11 cellular contexts compared by ENCODE assay signal in genomic region chr16:50611332-50611934, GRCh38.
DNase-seq lines count a peak whose midpoint lies in the region; ATAC-seq and TF ChIP-seq lines count a peak whose summit lies in the region.
"Had no signal": no experiment of that assay in that cellular context is flagged by ENCODE, and none has a peak within 500 bp of the region (broad histone marks: within the 10 kb centered on the region; RNA-seq: fewer than 3 reads in every experiment).

No MANE protein-coding gene starts in this region.

- peak; percentile 35 for ATAC-seq in activated CD8-positive, alpha-beta T cell treated with anti-CD3 and anti-CD28 coated beads, Interleukin-2, amount 10 ng/mL, durations not matched to agents 7 days and 5 days
- no peak for ATAC-seq in activated CD8-positive, alpha-beta T cell treated with anti-CD3 and anti-CD28 coated beads for 36 hours
- ATAC-seq in esophagus mucosa = peak; percentile 24

- peak overlapping the region in 1 of 2 donors; percentile 21 for H3K9ac ChIP-seq in stomach smooth muscle (ENCODE audit: low read length in 2 of 2)

- POLR2A ChIA-PET in activated CD8-positive, alpha-beta T cell treated with anti-CD3 and anti-CD28 coated beads, Interleukin-2, amount 10 ng/mL, durations not matched to agents 7 days and 5 days (lab: Charles Lee) = no interaction called here
- POLR2A ChIA-PET in activated CD8-positive, alpha-beta T cell treated with anti-CD3 and anti-CD28 coated beads for 36 hours (lab: Charles Lee) = no interaction called here

- no peak for TF ChIP-seq CTCF in activated CD8-positive, alpha-beta T cell treated with anti-CD3 and anti-CD28 coated beads for 36 hours (IDR thresholded peaks at IDR 0.05)

- H3K36me3 Mint-ChIP-seq in activated CD8-positive, alpha-beta T cell treated with anti-CD3 and anti-CD28 coated beads, Interleukin-2, amount 10 ng/mL, durations not matched to agents 7 days and 5 days (ENCODE audit: low read depth) = no peaks in the 10 kb centered on the region
- no peaks in the 10 kb centered on the region for H3K36me3 Mint-ChIP-seq in activated CD8-positive, alpha-beta T cell treated with anti-CD3 and anti-CD28 coated beads for 36 hours (ENCODE audit: low read depth)

- H3K27me3 ChIP-seq in stomach smooth muscle (ENCODE audit: control insufficient read depth in 1 of 2, insufficient read depth in 2 of 2, low read length in 2 of 2) = no peaks in the 10 kb centered on the region

- H3K4me3 ChIP-seq in stomach smooth muscle (ENCODE audit: low read length in 2 of 2) = no peak overlapping the region

- DNase-seq in activated CD8-positive, alpha-beta T cell treated with anti-CD3 and anti-CD28 coated beads, Interleukin-2, amount 10 ng/mL, durations not matched to agents 7 days and 5 days = no peak
- no peak for DNase-seq in activated CD8-positive, alpha-beta T cell treated with anti-CD3 and anti-CD28 coated beads for 36 hours
- DNase-seq in RPMI7951 (ENCODE audit: low read depth) = peak; percentile 73
- DNase-seq in NCI-H2081 treated with DMSO at 0.1 percent for 48 hours (lab: John Stamatoyannopoulos, UW) = no peak
- DNase-seq in NCI-H146 treated with DMSO at 0.1 percent for 48 hours (lab: John Stamatoyannopoulos, UW; ENCODE audit: unreplicated experiment) = no peak
- no peak for DNase-seq in NCI-H1417 (lab: John Stamatoyannopoulos, UW)
- DNase-seq: NCI-H526 treated with DMSO at 0.1 percent for 48 hours, T1000 had no signal

- H3K27ac Mint-ChIP-seq in activated CD8-positive, alpha-beta T cell treated with anti-CD3 and anti-CD28 coated beads, Interleukin-2, amount 10 ng/mL, durations not matched to agents 7 days and 5 days = no peak overlapping the region
- H3K27ac Mint-ChIP-seq in activated CD8-positive, alpha-beta T cell treated with anti-CD3 and anti-CD28 coated beads for 36 hours = no peak overlapping the region
- H3K27ac Mint-ChIP-seq: progenitor cell of endocrine pancreas had no signal

- intact Hi-C loops in activated CD8-positive, alpha-beta T cell treated with anti-CD3 and anti-CD28 coated beads for 36 hours (cut with micrococcal nuclease) = no loop called here

- H3K27ac ChIP-seq in stomach smooth muscle (ENCODE audit: low read length) = peak overlapping the region; percentile 85

- no peaks in the 10 kb centered on the region for H3K9me3 Mint-ChIP-seq in activated CD8-positive, alpha-beta T cell treated with anti-CD3 and anti-CD28 coated beads, Interleukin-2, amount 10 ng/mL, durations not matched to agents 7 days and 5 days (ENCODE audit: insufficient read depth)
- no peaks in the 10 kb centered on the region for H3K9me3 Mint-ChIP-seq in activated CD8-positive, alpha-beta T cell treated with anti-CD3 and anti-CD28 coated beads for 36 hours

- no peak overlapping the region for H3K4me3 Mint-ChIP-seq in activated CD8-positive, alpha-beta T cell treated with anti-CD3 and anti-CD28 coated beads, Interleukin-2, amount 10 ng/mL, durations not matched to agents 7 days and 5 days
- no peak overlapping the region for H3K4me3 Mint-ChIP-seq in activated CD8-positive, alpha-beta T cell treated with anti-CD3 and anti-CD28 coated beads for 36 hours

- peaks cover 85% of the 10 kb centered on the region for H3K4me1 ChIP-seq in stomach smooth muscle (ENCODE audit: control insufficient read depth, insufficient read depth, low read length)

- peaks cover 4% of the 10 kb centered on the region for H3K4me1 Mint-ChIP-seq in activated CD8-positive, alpha-beta T cell treated with anti-CD3 and anti-CD28 coated beads, Interleukin-2, amount 10 ng/mL, durations not matched to agents 7 days and 5 days (ENCODE audit: low read depth)
- peaks cover 5% of the 10 kb centered on the region for H3K4me1 Mint-ChIP-seq in activated CD8-positive, alpha-beta T cell treated with anti-CD3 and anti-CD28 coated beads for 36 hours (ENCODE audit: low read depth)

- no peaks in the 10 kb centered on the region for H3K9me3 ChIP-seq in stomach smooth muscle (ENCODE audit: control insufficient read depth in 2 of 2, low read length in 2 of 2)

- H3K36me3 ChIP-seq in stomach smooth muscle (ENCODE audit: control insufficient read depth in 2 of 2, insufficient read depth in 2 of 2, low read length in 2 of 2) = no peaks in the 10 kb centered on the region

- no peaks in the 10 kb centered on the region for H3K27me3 Mint-ChIP-seq in activated CD8-positive, alpha-beta T cell treated with anti-CD3 and anti-CD28 coated beads, Interleukin-2, amount 10 ng/mL, durations not matched to agents 7 days and 5 days (ENCODE audit: low read depth)
- no peaks in the 10 kb centered on the region for H3K27me3 Mint-ChIP-seq in activated CD8-positive, alpha-beta T cell treated with anti-CD3 and anti-CD28 coated beads for 36 hours

- CTCF ChIA-PET in activated CD8-positive, alpha-beta T cell treated with anti-CD3 and anti-CD28 coated beads, Interleukin-2, amount 10 ng/mL, durations not matched to agents 7 days and 5 days (lab: Charles Lee) = interaction anchor here (0.8 to 4.3 kb wide), 6 partner anchors 8 to 195 kb away, joined by 3 to 18 read pairs (median 6); no protein-coding TSS in a partner anchor
- CTCF ChIA-PET in activated CD8-positive, alpha-beta T cell treated with anti-CD3 and anti-CD28 coated beads for 36 hours (lab: Charles Lee) = interaction anchor here (1.1 to 1.3 kb wide), 4 partner anchors 22 to 195 kb away, joined by 3 to 8 read pairs (median 3); no protein-coding TSS in a partner anchor
